ENCODE assay signal across 15 cellular contexts in genomic region chr12:132330549-132330881, GRCh38. TPM values are rescaled to one million over a fixed set of nuclear protein-coding genes. Genes with fewer than 3 reads are reported as not detected.
DNase-seq lines count a peak whose midpoint lies in the region; ATAC-seq and TF ChIP-seq lines count a peak whose summit lies in the region.
"Had no signal": no experiment of that assay in that cellular context is flagged by ENCODE, and none has a peak within 500 bp of the region (broad histone marks: within the 10 kb centered on the region; RNA-seq: fewer than 3 reads in every experiment).

No MANE protein-coding gene starts in this region.

- H2AFZ ChIP-seq in neural cell (ENCODE audit: low read depth, low read length), result no peak overlapping the region

- in situ Hi-C loops in G401 (cut with HindIII; ENCODE audit: low sequenced_read_pairs), result no loop called here
- in situ Hi-C loops in transverse colon (cut with MboI; ENCODE audit: low pct_ligation_motif_present in 1 of 4, low pct_unique_long_range_greater_than_20kb in 1 of 4, low sequenced_read_pairs in 3 of 4), result no loop called here
- in situ Hi-C loops in GM13977 (cut with MboI; ENCODE audit: low pct_unique_long_range_greater_than_20kb, low sequenced_read_pairs, unreplicated experiment), result no loop called here

- H3K9ac ChIP-seq in endodermal cell (ENCODE audit: extremely low read depth, low read length, poor library complexity, severe bottlenecking) (no peak overlapping the region), neural cell (ENCODE audit: low read length) (no peak overlapping the region)

- no peak overlapping the region for H3K27ac ChIP-seq in endodermal cell (ENCODE audit: low read depth, low read length)
- H3K27ac ChIP-seq in neural cell (ENCODE audit: low read length), result no peak overlapping the region
- no peak overlapping the region for H3K27ac ChIP-seq in transverse colon

- TF ChIP-seq CTCF in WTC11 (IDR thresholded peaks at IDR 0.05), result no peak
- no peak for TF ChIP-seq CTCF in endodermal cell (conservative IDR thresholded peaks at IDR 0.05)
- no peak for TF ChIP-seq CTCF in neural cell (IDR thresholded peaks at IDR 0.05; ENCODE audit: poor library complexity, severe bottlenecking)
- no peak for TF ChIP-seq CTCF in transverse colon (IDR thresholded peaks at IDR 0.05)
- no peak for TF ChIP-seq CTCF in GM13977 (IDR thresholded peaks at IDR 0.05; ENCODE audit: extremely low read depth, insufficient read depth, missing control alignments)

- H3K27me3 Mint-ChIP-seq in WTC11 (ENCODE audit: low read depth), result peaks cover 85% of the 10 kb centered on the region
- H3K27me3 Mint-ChIP-seq in endodermal cell (ENCODE audit: insufficient read depth), result peaks cover 66% of the 10 kb centered on the region

- DNase-seq in G401 (ENCODE audit: low spot score) (peak; percentile 34), WTC11 (ENCODE audit: low spot score) (no peak), endodermal cell (no peak), transverse colon (no peak), left lobe of liver (ENCODE audit: low spot score) (no peak), GM13977 (ENCODE audit: low spot score) (no peak)
- DNase-seq: CD4-positive, CD25-positive, alpha-beta regulatory T cell; NCI-H1930; NCI-H69; SHP77 treated with DMSO at 0.1 percent for 48 hours had no signal

- H3K4me1 Mint-ChIP-seq in WTC11 (no peaks in the 10 kb centered on the region), endodermal cell (no peaks in the 10 kb centered on the region)
- H3K4me1 Mint-ChIP-seq: B cell had no signal

- H3K36me3 ChIP-seq in endodermal cell (ENCODE audit: control insufficient read depth, insufficient read depth, low read length), result no peaks in the 10 kb centered on the region
- no peaks in the 10 kb centered on the region for H3K36me3 ChIP-seq in neural cell (ENCODE audit: insufficient read depth, low read length)
- no peaks in the 10 kb centered on the region for H3K36me3 ChIP-seq in transverse colon

- peak overlapping the region; percentile 41 for H3K4me3 ChIP-seq in endodermal cell (ENCODE audit: low read length)
- H3K4me3 ChIP-seq in neural cell (ENCODE audit: low read length), result peak overlapping the region; percentile 65
- H3K4me3 ChIP-seq in transverse colon, result no peak overlapping the region

- H3K27ac Mint-ChIP-seq in WTC11, result no peak overlapping the region
- no peak overlapping the region for H3K27ac Mint-ChIP-seq in endodermal cell
- H3K27ac Mint-ChIP-seq: B cell; CD4-positive, CD25-positive, alpha-beta regulatory T cell had no signal

- TF ChIP-seq EP300 in neural cell (conservative IDR thresholded peaks at IDR 0.05; ENCODE audit: poor library complexity, severe bottlenecking), result no peak
- no peak for TF ChIP-seq EP300 in transverse colon (IDR thresholded peaks at IDR 0.05; ENCODE audit: low read depth)

- WGBS in endodermal cell (ENCODE audit: insufficient coverage in 1 of 2, insufficient read length in 1 of 2), 2 experiments, result 73 to 93% methylated on average over 5 of the region's 5 CpGs
- 67 to 86% methylated on average over 2 to 5 of the region's 5 CpGs for WGBS in transverse colon (ENCODE audit: low coverage in 1 of 2), 2 donors

- no peaks in the 10 kb centered on the region for H3F3A ChIP-seq in neural cell (ENCODE audit: insufficient read depth, low read length, poor library complexity, severe bottlenecking)

- H3K4me1 ChIP-seq in endodermal cell (ENCODE audit: control insufficient read depth, insufficient read depth, low read length), result no peaks in the 10 kb centered on the region
- H3K4me1 ChIP-seq in transverse colon, result peaks cover 6 to 27% (median 17%) of the 10 kb centered on the region in 4 donors

- POLR2A ChIA-PET in WTC11 (lab: Charles Lee), result no interaction called here

- CTCF ChIA-PET in WTC11 (lab: Charles Lee), result interaction anchor here (4.2 kb wide), 1 partner anchor 84 kb away, joined by 43 read pairs; no protein-coding TSS in a partner anchor

- H3K79me2 ChIP-seq in neural cell (replicated peaks; ENCODE audit: insufficient read depth, low read length), result no peaks in the 10 kb centered on the region

- no peaks in the 10 kb centered on the region for H3K9me2 ChIP-seq in neural cell (ENCODE audit: insufficient read depth, low read length)

- H4K20me1 ChIP-seq in neural cell (ENCODE audit: insufficient read depth), result no peaks in the 10 kb centered on the region

- TF ChIP-seq RAD21 in neural cell (conservative IDR thresholded peaks at IDR 0.05), result no peak

- TF ChIP-seq POLR2A in transverse colon (IDR thresholded peaks at IDR 0.05), result no peak

- no peaks in the 10 kb centered on the region for H3K27me3 ChIP-seq in endodermal cell (ENCODE audit: control insufficient read depth, insufficient read depth, low read length, poor library complexity, severe bottlenecking)
- peaks cover 37% of the 10 kb centered on the region for H3K27me3 ChIP-seq in neural cell (ENCODE audit: insufficient read depth, low read depth, low read length)
- peaks cover 84% of the 10 kb centered on the region for H3K27me3 ChIP-seq in transverse colon

- intact Hi-C loops in transverse colon (cut with DNase I; ENCODE audit: low total_unique reads), result no loop called here

- H3K4me2 ChIP-seq in neural cell (ENCODE audit: low read length), result no peak overlapping the region

- H3K9me3 Mint-ChIP-seq in WTC11 (peaks cover 6% of the 10 kb centered on the region), endodermal cell (no peaks in the 10 kb centered on the region)

- H3K36me3 Mint-ChIP-seq in WTC11 (no peaks in the 10 kb centered on the region), endodermal cell (ENCODE audit: low read depth) (no peaks in the 10 kb centered on the region)
- H3K36me3 Mint-ChIP-seq: CD4-positive, CD25-positive, alpha-beta regulatory T cell; IgD-negative memory B cell had no signal

- peak overlapping the region; percentile 26 for H3K4me3 Mint-ChIP-seq in WTC11
- H3K4me3 Mint-ChIP-seq in endodermal cell, result peak overlapping the region; percentile 39
- H3K4me3 Mint-ChIP-seq: B cell had no signal

- H3K9me3 ChIP-seq in endodermal cell (ENCODE audit: control insufficient read depth, low read length) (peaks cover 38% of the 10 kb centered on the region), neural cell (ENCODE audit: low read length) (no peaks in the 10 kb centered on the region), transverse colon (no peaks in the 10 kb centered on the region)

- no peak for ATAC-seq in WTC11
- ATAC-seq in left lobe of liver, result no peak
- ATAC-seq in SK-N-SH treated with all-trans-retinoic acid at 6 μM for 48 hours, result no peak

TF ChIP-seq in WTC11, 78 proteins besides CTCF, POLR2A, EP300 and RAD21 (continues in another document):
- TF ChIP-seq JAZF1 (CRISPR knock-in tag; IDR thresholded peaks at IDR 0.05) (no peak), E2F5 (CRISPR knock-in tag; IDR thresholded peaks at IDR 0.05) (no peak), ESRRA (CRISPR knock-in tag; IDR thresholded peaks at IDR 0.05; ENCODE audit: borderline replicate concordance) (no peak), ETV6 (CRISPR knock-in tag; IDR thresholded peaks at IDR 0.05) (no peak)

TF ChIP-seq in neural cell, 6 proteins besides CTCF, POLR2A, EP300 and RAD21 (continues in another document):
- TF ChIP-seq EZH2 (IDR thresholded peaks at IDR 0.05; ENCODE audit: borderline replicate concordance, insufficient read depth, low read length, poor library complexity, severe bottlenecking) (no peak), SMC3 (conservative IDR thresholded peaks at IDR 0.05; ENCODE audit: poor library complexity) (no peak), MXI1 (conservative IDR thresholded peaks at IDR 0.05; ENCODE audit: poor library complexity, severe bottlenecking) (no peak), POLR2AphosphoS5 (IDR thresholded peaks at IDR 0.05) (no peak)

TF ChIP-seq in SK-N-SH treated with all-trans-retinoic acid at 6 μM for 48 hours, 23 proteins besides CTCF, POLR2A, EP300 and RAD21 (continues in another document):
- no peak for TF ChIP-seq BACH2 (CRISPR knock-in tag; IDR thresholded peaks at IDR 0.05; ENCODE audit: borderline replicate concordance)
- no peak for TF ChIP-seq TOX (CRISPR knock-in tag; IDR thresholded peaks at IDR 0.05; ENCODE audit: borderline replicate concordance)
- TF ChIP-seq OSR1 (CRISPR knock-in tag; IDR thresholded peaks at IDR 0.05), result no peak
- TF ChIP-seq ESRRG (CRISPR knock-in tag; IDR thresholded peaks at IDR 0.05), result no peak
- TF ChIP-seq, protein P1, sequence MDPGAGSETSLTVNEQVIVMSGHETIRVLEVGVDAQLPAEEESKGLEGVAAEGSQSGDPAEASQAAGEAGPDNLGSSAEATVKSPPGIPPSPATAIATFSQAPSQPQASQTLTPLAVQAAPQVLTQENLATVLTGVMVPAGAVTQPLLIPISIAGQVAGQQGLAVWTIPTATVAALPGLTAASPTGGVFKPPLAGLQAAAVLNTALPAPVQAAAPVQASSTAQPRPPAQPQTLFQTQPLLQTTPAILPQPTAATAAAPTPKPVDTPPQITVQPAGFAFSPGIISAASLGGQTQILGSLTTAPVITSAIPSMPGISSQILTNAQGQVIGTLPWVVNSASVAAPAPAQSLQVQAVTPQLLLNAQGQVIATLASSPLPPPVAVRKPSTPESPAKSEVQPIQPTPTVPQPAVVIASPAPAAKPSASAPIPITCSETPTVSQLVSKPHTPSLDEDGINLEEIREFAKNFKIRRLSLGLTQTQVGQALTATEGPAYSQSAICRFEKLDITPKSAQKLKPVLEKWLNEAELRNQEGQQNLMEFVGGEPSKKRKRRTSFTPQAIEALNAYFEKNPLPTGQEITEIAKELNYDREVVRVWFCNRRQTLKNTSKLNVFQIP (CRISPR knock-in tag; IDR thresholded peaks at IDR 0.05; ENCODE audit: borderline replicate concordance, low read depth), result no peak
- no peak for TF ChIP-seq RARB (CRISPR knock-in tag; IDR thresholded peaks at IDR 0.05)
- TF ChIP-seq CREB5 (CRISPR knock-in tag; IDR thresholded peaks at IDR 0.05; ENCODE audit: low read depth), result no peak
- no peak for TF ChIP-seq ZNF565 (CRISPR knock-in tag; conservative IDR thresholded peaks at IDR 0.05; ENCODE audit: low read depth)
- TF ChIP-seq ZNF8 (CRISPR knock-in tag; IDR thresholded peaks at IDR 0.05), result no peak

RNA-seq across cellular contexts. Expression of gene GALNT9, which starts 1.1 kb away (rescaled TPM):
- 0.10 TPM in 1 of 2 replicates, not detected in the other for total RNA-seq in G401 (2014; rRNA removed; shearing (Covaris generic))
- total RNA-seq in WTC11 (2021) (0.66 to 1.1 TPM (median 0.90 TPM) in 3 replicates), endodermal cell (under 1 TPM in 1 of 2 donors, not detected in 1; 0.13 TPM), transverse colon (1 to 10 TPM in 1 of 4 donors, under 1 TPM in 1, not detected in 2; 0.82 to 4.5 TPM), left lobe of liver (not detected)
- 0.21 TPM for polyA plus RNA-seq in endodermal cell (2013, experiment 1 of 2)
- not detected for polyA plus RNA-seq in endodermal cell (2013, experiment 2 of 2)
- polyA plus RNA-seq in neural cell, result 13.5 and 18.0 TPM in 2 replicates
- 20.7 and 20.8 TPM in 2 replicates for polyA minus RNA-seq in neural cell
- total RNA-seq: HT-29 had no signal

Comparison
In these comparisons a context has a peak if more than half of its experiments do, and no peak if none do; other contexts are left out.
1. H3K4me3 ChIP-seq: peak in endodermal cell (single experiment) and neural cell (single experiment); none in transverse colon (0 of 4).